18 cellular contexts compared by ENCODE assay signal in genomic region chr13:66879971-66880370, GRCh38.
DNase-seq lines count a peak whose midpoint lies in the region; ATAC-seq lines count a peak whose summit lies in the region.
"Had no signal": no experiment of that assay in that cellular context is flagged by ENCODE, and none has a peak within 500 bp of the region (broad histone marks: within the 10 kb centered on the region; RNA-seq: fewer than 3 reads in every experiment).

No MANE protein-coding gene starts in this region.

- H3K27ac ChIP-seq in angular gyrus (ENCODE audit: low read depth, low read length), result peak overlapping the region; percentile 51
- H3K27ac ChIP-seq: Peyer's patch had no signal

- ATAC-seq in GM19467 (IDR thresholded peaks at IDR 0.05; ENCODE audit: unreplicated experiment) (no peak), HG02970 (IDR thresholded peaks at IDR 0.05; ENCODE audit: low FRiP score, unreplicated experiment) (no peak)
- ATAC-seq: SK-N-SH treated with all-trans-retinoic acid at 6 μM for 48 hours had no signal

- peak; percentile 2 for DNase-seq in NCI-H748 (lab: John Stamatoyannopoulos, UW; ENCODE audit: unreplicated experiment)
- no peak for DNase-seq in NCI-H748 treated with DMSO at 0.1 percent for 48 hours (lab: John Stamatoyannopoulos, UW)
- peak; percentile 35 for DNase-seq in myocyte (ENCODE audit: low read depth)
- no peak for DNase-seq in activated T-cell treated with anti-CD3 and anti-CD28 coated beads for 4 hours
- DNase-seq in glomerular visceral epithelial cell (ENCODE audit: extremely low spot score), result no peak
- DNase-seq: DMS79, H7, HFFc6, KG1, NCI-H1092, NCI-H146, NCI-H2029, NCI-H510A treated with DMSO at 0.1 percent for 48 hours, Peyer's patch had no signal

Comparison
In these comparisons a context has a peak if more than half of its experiments do, and no peak if none do; other contexts are left out.
1. DNase-seq: peak in NCI-H748 (single experiment) and myocyte (single experiment); none in NCI-H748 treated with DMSO at 0.1 percent for 48 hours (single experiment), activated T-cell treated with anti-CD3 and anti-CD28 coated beads for 4 hours (single experiment) and glomerular visceral epithelial cell (single experiment).